1 cellular context compared by ENCODE assay signal in genomic region chr11:33045551-33046255, GRCh38.
TF ChIP-seq lines count a peak whose summit lies in the region.

No MANE protein-coding gene starts in this region.

TF ChIP-seq in GM23338, 12 proteins besides CTCF, POLR2A, EP300 and RAD21 (continued from another document):
- TF ChIP-seq ZNF462 (CRISPR knock-in tag; IDR thresholded peaks at IDR 0.05) (no peak), EZH2 (IDR thresholded peaks at IDR 0.05; ENCODE audit: low read depth, unreplicated experiment) (no peak), REST (IDR thresholded peaks at IDR 0.05; ENCODE audit: unreplicated experiment) (no peak), EZH2phosphoT487 (IDR thresholded peaks at IDR 0.05; ENCODE audit: unreplicated experiment) (no peak), CREB1 (CRISPR knock-in tag; IDR thresholded peaks at IDR 0.05; ENCODE audit: low read depth) (no peak), NANOG (IDR thresholded peaks at IDR 0.05; ENCODE audit: borderline replicate concordance) (no peak)
TF ChIP-seq in GM23338: peak in this region for 0.
